In genomic region chr9:112486221-112487007, GRCh38 we compare ENCODE assay signal across 8 cellular contexts. TPM values are rescaled to one million over a fixed set of nuclear protein-coding genes. Genes with fewer than 3 reads are reported as not detected.
DNase-seq lines count a peak whose midpoint lies in the region; ATAC-seq and TF ChIP-seq lines count a peak whose summit lies in the region.

KIAA1958 (plus strand) TSS chr9:112486827; CDS start chr9:112574081, 87,254 bp downstream.

- H3K27ac Mint-ChIP-seq in Calu3 (ENCODE audit: unreplicated experiment): peak within 1 kb of the TSS; percentile 62

- TF ChIP-seq CTCF in Calu3 (IDR thresholded peaks at IDR 0.05; ENCODE audit: unreplicated experiment) (no peak), GM20000 (IDR thresholded peaks at IDR 0.05; ENCODE audit: extremely low read depth, missing control alignments) (no peak)

- H3K9me3 Mint-ChIP-seq in Calu3 (ENCODE audit: low read depth, unreplicated experiment): no peaks in the 10 kb centered on the region

- H3K9me3 ChIP-seq in NT2/D1 (ENCODE audit: insufficient read depth, low read length) (no peaks in the 10 kb centered on the region), muscle layer of duodenum (ENCODE audit: control insufficient read depth in 1 of 2, low read length in 2 of 2) (no peaks in the 10 kb centered on the region)

- BruUV-seq in Calu3 (replicated peaks; lab: Mats Ljungman, UMichigan): no TSS peak

- peak within 1 kb of the TSS; percentile 97 for H3K4me3 ChIP-seq in NT2/D1 (ENCODE audit: insufficient read length, low read depth)
- peak within 1 kb of the TSS; percentile 74 to 88 for H3K4me3 ChIP-seq in muscle layer of duodenum (ENCODE audit: low read depth in 1 of 2, low read length in 2 of 2)

- no peaks in the 10 kb centered on the region for H3K27me3 ChIP-seq in NT2/D1 (ENCODE audit: insufficient read depth, insufficient read length)
- H3K27me3 ChIP-seq in muscle layer of duodenum (ENCODE audit: low read depth, low read length): no peaks in the 10 kb centered on the region

- H3K4me1 Mint-ChIP-seq in Calu3 (ENCODE audit: low read depth, unreplicated experiment): no peaks in the 10 kb centered on the region

- DNase-seq in Calu3 (peak; percentile 79), GM20000 (ENCODE audit: low spot score) (peak; percentile 96), HS-5 (ENCODE audit: low read depth) (peak; percentile 33), NT2/D1 (ENCODE audit: low read depth, low spot score) (peak; percentile 69), activated T-cell treated with anti-CD3 and anti-CD28 coated beads for 4 hours (peak; percentile 67)
- DNase-seq in stimulated activated CD8-positive, alpha-beta memory T cell treated with anti-CD3 and anti-CD28 coated beads, Interleukin-7, amount 100 ng/mL, for 4 hours (ENCODE audit: low read depth in 2 of 2): peak; percentile 71 to 83

- intact Hi-C loops in Calu3 (cut with micrococcal nuclease; ENCODE audit: unreplicated experiment): no loop called here

- H3K4me3 Mint-ChIP-seq in Calu3 (ENCODE audit: low read depth, unreplicated experiment): peak within 1 kb of the TSS; percentile 84

- H3K36me3 ChIP-seq in NT2/D1 (ENCODE audit: insufficient read depth, insufficient read length, low read length): peaks cover 8% of the 10 kb centered on the region
- H3K36me3 ChIP-seq in muscle layer of duodenum (ENCODE audit: control insufficient read depth in 1 of 2, insufficient read depth in 2 of 2, low read length in 2 of 2): no peaks in the 10 kb centered on the region

- H3K4me1 ChIP-seq in NT2/D1 (ENCODE audit: insufficient read depth, insufficient read length): peaks cover 3% of the 10 kb centered on the region
- peaks cover 0 to 4% of the 10 kb centered on the region in 2 donors for H3K4me1 ChIP-seq in muscle layer of duodenum (ENCODE audit: control insufficient read depth in 1 of 2, insufficient read depth in 2 of 2, low read length in 2 of 2)

- peak within 1 kb of the TSS; percentile 98 for H3K9ac ChIP-seq in NT2/D1 (ENCODE audit: insufficient read length, low read depth)

- H3K27ac ChIP-seq in muscle layer of duodenum (ENCODE audit: low read length): no peak within 1 kb of the TSS

- H3K27me3 Mint-ChIP-seq in Calu3 (ENCODE audit: unreplicated experiment): no peaks in the 10 kb centered on the region

- peak; percentile 96 for ATAC-seq in esophagus mucosa

- CTCF ChIA-PET in Calu3 (lab: Charles Lee): no interaction called here

- H3K36me3 Mint-ChIP-seq in Calu3 (ENCODE audit: insufficient read depth, unreplicated experiment): peaks cover 22% of the 10 kb centered on the region

RNA-seq across cellular contexts. Expression of gene KIAA1958, which starts in this region (rescaled TPM):
- 10.5 and 13.0 TPM in 2 replicates for total RNA-seq in Calu3 (2022)
- total RNA-seq in esophagus mucosa: 3.9 TPM

Comparison
In these comparisons a context has a peak if more than half of its experiments do, and no peak if none do; other contexts are left out.
1. DNase-seq: peak in every context shown above with its lines; median percentile 96 in GM20000; 79 in Calu3; 77 in stimulated activated CD8-positive, alpha-beta memory T cell treated with anti-CD3 and anti-CD28 coated beads, Interleukin-7, amount 100 ng/mL, for 4 hours; 69 in NT2/D1; 67 in activated T-cell treated with anti-CD3 and anti-CD28 coated beads for 4 hours; 33 in HS-5.